11 cellular contexts compared by ENCODE assay signal in genomic region chr1:211639500-211640361, GRCh38. TPM values are rescaled to one million over a fixed set of nuclear protein-coding genes. Genes with fewer than 3 reads are reported as not detected.
A peak's percentile ranks its signal among the peaks of the same experiment; 100 is the strongest.
DNase-seq lines count a peak whose midpoint lies in the region; ATAC-seq, FAIRE-seq and TF ChIP-seq lines count a peak whose summit lies in the region.
"Had no signal": no experiment of that assay in that cellular context is flagged by ENCODE, and none has a peak within 500 bp of the region (broad histone marks: within the 10 kb centered on the region; RNA-seq: fewer than 3 reads in every experiment).

No MANE protein-coding gene starts in this region.

- no peak for ATAC-seq in HepG2
- ATAC-seq in GM21515 (IDR thresholded peaks at IDR 0.05; ENCODE audit: unreplicated experiment), result no peak
- ATAC-seq: effector memory CD8-positive, alpha-beta T cell had no signal

- FAIRE-seq in HepG2 (lab: Jason Lieb, UNC), result peak; percentile 51

- TF ChIP-seq EP300 in HepG2 (IDR thresholded peaks at IDR 0.05; ENCODE audit: low read depth in 2 of 2, low read length in 2 of 2) (0 out of 4 replicates have a peak, but pooled peaks of 1 of the 2 experiments have one; percentile 45), HepG2 (CRISPR knock-in tag; IDR thresholded peaks at IDR 0.05; ENCODE audit: borderline replicate concordance) (no peak; the same call in 1 of the 2 replicates)

- no peak overlapping the region for H2AFZ ChIP-seq in mammary epithelial cell (ENCODE audit: low read depth, low read length)
- no peak overlapping the region for H2AFZ ChIP-seq in HepG2 (ENCODE audit: low read length)

- H3K36me3 ChIP-seq in mammary epithelial cell (ENCODE audit: insufficient read depth, low read length) (no peaks in the 10 kb centered on the region), HepG2 (replicated peaks in 1 of 2; ENCODE audit: control insufficient read depth in 1 of 2, insufficient read depth in 2 of 2, low read length in 2 of 2) (no peaks in the 10 kb centered on the region)

- H3K27ac ChIP-seq in AG04450 (ENCODE audit: low read depth, low read length), result peak overlapping the region; percentile 93
- no peak overlapping the region for H3K27ac ChIP-seq in mammary epithelial cell (ENCODE audit: insufficient read depth, low read depth, low read length)
- H3K27ac ChIP-seq in HepG2 (ENCODE audit: extremely low read length, insufficient read depth, low read length), result no peak overlapping the region

- H3K4me2 ChIP-seq in mammary epithelial cell (ENCODE audit: insufficient read depth, low read depth, low read length) (no peak overlapping the region), HepG2 (ENCODE audit: low read depth, low read length) (peak overlapping the region; percentile 61)

- CTCF ChIA-PET in AG04450 (lab: Charles Lee) (interaction anchor here (0.5 to 1.7 kb wide), 7 partner anchors 15 to 396 kb away, joined by 3 to 5 read pairs (median 4); partner anchors contain the start of genes DTL and INTS7), mammary epithelial cell (lab: Charles Lee; ENCODE audit: low non-redundant PET) (interaction anchor here (0.5 kb wide), 1 partner anchor 1133 kb away, joined by 9 read pairs; no protein-coding TSS in a partner anchor), HepG2 (lab: Yijun Ruan, JAX; ENCODE audit: low intra/inter-chr PET ratio, low total read pairs) (no interaction called here)

- H3K4me3 ChIP-seq in AG04450 (ENCODE audit: low read depth, low read length) (peak overlapping the region; percentile 35), mammary epithelial cell (replicated peaks in 1 of 3; ENCODE audit: insufficient read depth in 1 of 3, low read depth in 2 of 3, low read length in 3 of 3) (no peak overlapping the region), HepG2 (replicated peaks in 1 of 3; ENCODE audit: insufficient read depth in 1 of 3, low read depth in 2 of 3, low read length in 3 of 3) (peak overlapping the region; percentile 6 to 31 (median 23); a peak in 4 of 6 replicates)

- BruUV-seq in mammary epithelial cell (replicated peaks; lab: Mats Ljungman, UMichigan) (no TSS peak), HepG2 (replicated peaks; lab: Mats Ljungman, UMichigan) (no TSS peak)

- in situ Hi-C loops in mammary epithelial cell (cut with MboI; ENCODE audit: low sequenced_read_pairs in 2 of 2), result no loop called here
- in situ Hi-C loops in HepG2 (cut with HindIII; ENCODE audit: extremely low pct_ligation_motif_present, low pct_unique_long_range_greater_than_20kb), result no loop called here

- TF ChIP-seq RAD21 in HepG2 (CRISPR knock-in tag; IDR thresholded peaks at IDR 0.05), result no peak

- dilution Hi-C loops in mammary epithelial cell (cut with HindIII; ENCODE audit: low sequenced_read_pairs), result loop anchor here (10.0 kb wide), 1 partner anchor 155 kb away; no protein-coding TSS in a partner anchor

- POLR2A ChIA-PET in AG04450 (lab: Yijun Ruan, JAX) (interaction anchor here (0.6 to 0.9 kb wide), 3 partner anchors 10 to 61 kb away, joined by 3 to 5 read pairs (median 3); partner anchors contain the start of gene SLC30A1), HepG2 (lab: Yijun Ruan, JAX) (interaction anchor here (1.1 to 7.6 kb wide), 4 partner anchors 9 to 37 kb away, joined by 3 to 100 read pairs (median 6); no protein-coding TSS in a partner anchor)

- TF ChIP-seq POLR2A in HepG2 (IDR thresholded peaks at IDR 0.05; ENCODE audit: insufficient read depth in 1 of 2, low read depth in 2 of 2, low read length in 2 of 2), result no peak

- H3K79me2 ChIP-seq in mammary epithelial cell (ENCODE audit: insufficient read depth, low read length) (no peaks in the 10 kb centered on the region), HepG2 (ENCODE audit: insufficient read depth, low read length) (no peaks in the 10 kb centered on the region)

- no peaks in the 10 kb centered on the region for H3K27me3 ChIP-seq in AG04450 (ENCODE audit: control insufficient read depth, insufficient read depth, low read length)
- H3K27me3 ChIP-seq in mammary epithelial cell (ENCODE audit: insufficient read depth, low read length), result no peaks in the 10 kb centered on the region
- H3K27me3 ChIP-seq in HepG2 (ENCODE audit: control insufficient read depth in 1 of 2, insufficient read depth in 2 of 2, low read length in 2 of 2), result no peaks in the 10 kb centered on the region

- DNase-seq in AG04450 (ENCODE audit: low read depth, low spot score), result peak; percentile 71
- peak; percentile 71 for DNase-seq in HK-2 (ENCODE audit: unreplicated experiment)
- peak; percentile 80 for DNase-seq in mammary epithelial cell
- DNase-seq in HepG2 (ENCODE audit: low spot score), result peak; percentile 78
- no peak for DNase-seq in stimulated activated CD4-positive, alpha-beta T cell treated with anti-CD3 and anti-CD28 coated beads, Interleukin-4, amount 100 ng/mL, for 4 hours
- DNase-seq in nucleus accumbens (lab: John Stamatoyannopoulos, UW), result no peak
- DNase-seq in SIG-M5 treated with dmso at 0.1 percent for 504 hours (lab: John Stamatoyannopoulos, UW; ENCODE audit: unreplicated experiment), result no peak
- DNase-seq: effector memory CD8-positive, alpha-beta T cell; H7; NCI-H524 treated with DMSO at 0.1 percent for 48 hours had no signal

- H3K9me3 ChIP-seq in AG04450 (ENCODE audit: control insufficient read depth, insufficient read depth, low read length), result no peaks in the 10 kb centered on the region
- H3K9me3 ChIP-seq in mammary epithelial cell (replicated peaks; ENCODE audit: insufficient read depth, low read length), result no peaks in the 10 kb centered on the region
- no peaks in the 10 kb centered on the region for H3K9me3 ChIP-seq in HepG2 (ENCODE audit: low read length)

- no peaks in the 10 kb centered on the region for H4K20me1 ChIP-seq in mammary epithelial cell (ENCODE audit: insufficient read depth, low read length)
- H4K20me1 ChIP-seq in HepG2 (ENCODE audit: insufficient read depth, low read length), result no peaks in the 10 kb centered on the region

- H3K9ac ChIP-seq in mammary epithelial cell (ENCODE audit: insufficient read depth, low read length), result no peak overlapping the region
- no peak overlapping the region for H3K9ac ChIP-seq in HepG2 (ENCODE audit: insufficient read depth, low read depth, low read length)

- H3K4me1 ChIP-seq in mammary epithelial cell (ENCODE audit: insufficient read depth, low read length) (peaks cover 28% of the 10 kb centered on the region), HepG2 (ENCODE audit: insufficient read depth, low read length) (peaks cover 91% of the 10 kb centered on the region)

- intact Hi-C loops in mammary epithelial cell (cut with micrococcal nuclease) (no loop called here), HepG2 (cut with micrococcal nuclease; ENCODE audit: unreplicated experiment) (no loop called here)

- WGBS in mammary epithelial cell (ENCODE audit: low coverage, missing lambda C conversion rate), result 62% methylated on average over 13 of the region's 13 CpGs
- 0% methylated on average over 12 of the region's 13 CpGs for WGBS in HepG2 (ENCODE audit: low lambda C conversion rate)

- TF ChIP-seq CTCF in AG04450 (IDR thresholded peaks at IDR 0.05; ENCODE audit: low read depth, low read length) (no peak), mammary epithelial cell (conservative IDR thresholded peaks at IDR 0.05 in 1 of 2, IDR thresholded peaks at IDR 0.05 in 1 of 2; ENCODE audit: extremely low read depth in 1 of 2, insufficient read depth in 1 of 2, low read depth in 1 of 2, low read length in 2 of 2) (no peak), HepG2 (CRISPR knock-in tag; IDR thresholded peaks at IDR 0.05) (no peak)

TF ChIP-seq in HepG2, 621 proteins besides CTCF, POLR2A, EP300 and RAD21 (continues in another document):
- TF ChIP-seq ZUFSP (CRISPR knock-in tag; IDR thresholded peaks at IDR 0.05; ENCODE audit: borderline replicate concordance) (no peak), NCOA2 (CRISPR knock-in tag; IDR thresholded peaks at IDR 0.05) (peak; percentile 54; the same call in 1 of the 2 replicates)

RNA-seq across cellular contexts. Expression of gene NEK2, which starts 35.7 kb away (rescaled TPM):
- polyA plus RNA-seq in AG04450 (2011; rRNA removed), result 5.4 and 8.8 TPM in 2 replicates
- polyA minus RNA-seq in AG04450 (2011; rRNA and poly(A)+ RNA removed), result 3.8 and 8.8 TPM in 2 replicates
- 10 to 100 TPM in 1 of 2 donors, under 1 TPM in 1; 0.33 to 14.9 TPM for total RNA-seq in mammary epithelial cell
- polyA plus RNA-seq in mammary epithelial cell, result 14.3 TPM
- 0.72 TPM for polyA minus RNA-seq in mammary epithelial cell
- total RNA-seq in HepG2 (2016; rRNA removed; fragmentation: Illumina TruSeq; extraction: Trizol), result 40.8 and 57.5 TPM in 2 replicates
- 7.0 TPM in 2 replicates for total RNA-seq in HepG2 (2016; cell fraction: cytosol; rRNA removed; fragmentation: Illumina TruSeq; extraction: Trizol; ENCODE audit: low read depth)
- 43.3 and 55.7 TPM in 2 replicates for total RNA-seq in HepG2 (2016; cell fraction: insoluble cytoplasmic fraction; rRNA removed; fragmentation: Illumina TruSeq; extraction: Trizol)
- total RNA-seq in HepG2 (2016; cell fraction: membrane; rRNA removed; fragmentation: Illumina TruSeq; extraction: Trizol), result 15.1 and 15.5 TPM in 2 replicates
- 16.9 and 19.9 TPM in 2 replicates for total RNA-seq in HepG2 (2016; cell fraction: nucleus; rRNA removed; fragmentation: Illumina TruSeq; extraction: Trizol)
- 6.0 and 10.9 TPM in 2 replicates for polyA plus RNA-seq in HepG2 (2011; rRNA removed)
- polyA plus RNA-seq in HepG2 (2011; cell fraction: cytosol; rRNA removed), result 6.1 and 6.5 TPM in 2 replicates
- polyA plus RNA-seq in HepG2 (2011; cell fraction: nucleus; rRNA removed), result 4.6 TPM in 2 replicates
- 9.8 and 17.4 TPM in 2 replicates for polyA plus RNA-seq in HepG2 (2012)
- 2.6 and 2.8 TPM in 2 replicates for polyA plus RNA-seq in HepG2 (2016; cell fraction: cytosol; fragmentation: Illumina TruSeq; extraction: Trizol; ENCODE audit: low read depth)
- polyA plus RNA-seq in HepG2 (2016; cell fraction: insoluble cytoplasmic fraction; fragmentation: Illumina TruSeq; extraction: Trizol; ENCODE audit: low read depth), result 41.0 and 43.9 TPM in 2 replicates
- polyA plus RNA-seq in HepG2 (2016; cell fraction: membrane; fragmentation: Illumina TruSeq; extraction: Trizol; ENCODE audit: low read depth), result 5.1 and 5.7 TPM in 2 replicates
- 18.2 and 19.2 TPM in 2 replicates for polyA plus RNA-seq in HepG2 (2016; cell fraction: nucleus; fragmentation: Illumina TruSeq; extraction: Trizol; ENCODE audit: insufficient read depth, low read depth)
- polyA minus RNA-seq in HepG2 (2011; rRNA and poly(A)+ RNA removed; ENCODE audit: low replicate concordance), result 9.2 and 31.3 TPM in 2 replicates
- 9.6 and 16.1 TPM in 2 replicates for polyA minus RNA-seq in HepG2 (2011; cell fraction: cytosol; rRNA and poly(A)+ RNA removed)
- 10.6 and 16.0 TPM in 2 replicates for polyA minus RNA-seq in HepG2 (2011; cell fraction: nucleus; rRNA and poly(A)+ RNA removed)

Comparison
In these comparisons a context has a peak if more than half of its experiments do, and no peak if none do; other contexts are left out.
1. DNase-seq: peak in AG04450 (single experiment), HK-2 (single experiment), mammary epithelial cell (single experiment) and HepG2 (single experiment); none in stimulated activated CD4-positive, alpha-beta T cell treated with anti-CD3 and anti-CD28 coated beads, Interleukin-4, amount 100 ng/mL, for 4 hours (0 of 2), nucleus accumbens (0 of 56) and SIG-M5 treated with dmso at 0.1 percent for 504 hours (single experiment).
2. H3K4me3 ChIP-seq: peak in AG04450 (single experiment) and HepG2 (3 of 3); none in mammary epithelial cell (0 of 3).